Comparison of ENCODE assay signal across 19 cellular contexts in genomic region chrX:139078342-139078741, GRCh38.
"Had no signal": no experiment of that assay in that cellular context is flagged by ENCODE, and none has a peak within 500 bp of the region (broad histone marks: within the 10 kb centered on the region; RNA-seq: fewer than 3 reads in every experiment).

No MANE protein-coding gene starts in this region.

- H3K27ac ChIP-seq: gastrocnemius medialis, heart right ventricle, neutrophil, right atrium auricular region, sigmoid colon, stomach, thoracic aorta, transverse colon had no signal

- H3K4me3 ChIP-seq: gastrocnemius medialis, heart right ventricle, mucosa of descending colon, right atrium auricular region, sigmoid colon, stomach, thoracic aorta, transverse colon had no signal

- ATAC-seq: esophagus mucosa; gastrocnemius medialis; heart right ventricle; mucosa of descending colon; naive thymus-derived CD8-positive, alpha-beta T cell had no signal

- H3K36me3 ChIP-seq: gastrocnemius medialis, heart right ventricle, neutrophil, right atrium auricular region, sigmoid colon, stomach, thoracic aorta, transverse colon had no signal

- FAIRE-seq: endometrium, islet of Langerhans, small intestine had no signal

- H3K27me3 ChIP-seq: gastrocnemius medialis, neutrophil, right atrium auricular region, sigmoid colon, stomach, transverse colon had no signal

- H3K4me1 ChIP-seq: heart right ventricle, right atrium auricular region, sigmoid colon, transverse colon had no signal

- H3K9me3 ChIP-seq: gastrocnemius medialis, heart right ventricle, mucosa of descending colon, neutrophil, right atrium auricular region, sigmoid colon, stomach, thoracic aorta, transverse colon had no signal

- DNase-seq: effector memory CD4-positive, alpha-beta T cell; gastrocnemius medialis; heart right ventricle; hypothalamus; mucosa of descending colon; naive thymus-derived CD8-positive, alpha-beta T cell; sigmoid colon; small intestine; stimulated activated CD4-positive, alpha-beta T cell treated with anti-CD3 and anti-CD28 coated beads, Interleukin-12 subunit alpha, Interleukin-12 subunit beta, amount 100 ng/mL, for 4 hours; stimulated activated naive CD4-positive, alpha-beta T cell; stomach; substantia nigra; transverse colon had no signal
